8 cellular contexts compared by ENCODE assay signal in the genomic region with DNA sequence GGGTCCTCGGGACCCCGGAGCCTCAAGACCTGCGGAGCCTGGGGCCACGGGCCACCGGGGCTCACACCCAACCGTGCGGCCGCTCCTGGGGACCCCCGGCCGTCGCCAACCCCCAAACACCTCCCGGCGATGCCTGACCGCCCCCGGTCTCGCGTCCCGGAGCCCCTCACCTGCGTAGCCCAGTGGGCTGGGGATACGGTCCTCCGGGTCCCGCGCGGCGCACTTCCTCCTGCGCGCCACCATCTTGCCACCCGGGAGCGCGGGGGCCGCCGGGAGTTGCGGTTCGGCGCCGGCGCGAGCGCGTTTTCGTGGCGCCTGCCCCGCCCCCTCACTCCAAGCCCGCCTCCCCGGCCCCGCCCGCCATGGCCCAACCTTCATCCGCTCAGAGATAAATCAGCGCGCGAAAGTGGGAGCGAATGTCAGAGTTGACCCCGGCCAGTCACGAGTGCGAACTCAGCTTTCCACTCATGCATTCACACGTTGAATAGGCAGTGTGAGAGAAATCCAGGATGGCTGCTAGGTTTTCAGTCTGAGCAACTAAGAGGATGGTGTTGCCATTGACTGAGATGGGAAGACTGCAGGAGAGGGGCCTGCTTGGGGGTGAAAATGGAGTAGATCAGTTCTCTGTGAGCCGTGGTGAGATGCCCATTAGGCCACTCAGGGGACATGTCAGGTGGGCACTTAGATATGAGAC. TPM values are rescaled to one million over a fixed set of nuclear protein-coding genes. Genes with fewer than 3 reads are reported as not detected.
A peak's percentile ranks its signal among the peaks of the same experiment; 100 is the strongest.
DNase-seq lines count a peak whose midpoint lies in the region; ATAC-seq and TF ChIP-seq lines count a peak whose summit lies in the region.

A gene with protein sequence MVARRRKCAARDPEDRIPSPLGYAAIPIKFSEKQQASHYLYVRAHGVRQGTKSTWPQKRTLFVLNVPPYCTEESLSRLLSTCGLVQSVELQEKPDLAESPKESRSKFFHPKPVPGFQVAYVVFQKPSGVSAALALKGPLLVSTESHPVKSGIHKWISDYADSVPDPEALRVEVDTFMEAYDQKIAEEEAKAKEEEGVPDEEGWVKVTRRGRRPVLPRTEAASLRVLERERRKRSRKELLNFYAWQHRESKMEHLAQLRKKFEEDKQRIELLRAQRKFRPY (minus strand): TSS at position 253 of the 694 bp plus-strand sequence. CDS start 10 bp downstream, at position 243.

- no peak for TF ChIP-seq CTCF in activated CD8-positive, alpha-beta T cell treated with anti-CD3 and anti-CD28 coated beads for 36 hours (IDR thresholded peaks at IDR 0.05)
- no peak for TF ChIP-seq CTCF in lower lobe of right lung (IDR thresholded peaks at IDR 0.05)

- intact Hi-C loops in activated CD8-positive, alpha-beta T cell treated with anti-CD3 and anti-CD28 coated beads for 36 hours (cut with micrococcal nuclease), result no loop called here
- intact Hi-C loops in lower lobe of right lung (cut with DNase I), result no loop called here

- H3K4me1 ChIP-seq in ectodermal cell (ENCODE audit: control insufficient read depth, insufficient read depth, low read length), result no peaks in the 10 kb centered on the region
- H3K4me1 ChIP-seq in lower lobe of right lung, result peaks cover 12% of the 10 kb centered on the region

- H3K27me3 ChIP-seq in ectodermal cell (ENCODE audit: control insufficient read depth, insufficient read depth, low read length, poor library complexity, severe bottlenecking), result no peaks in the 10 kb centered on the region
- H3K27me3 ChIP-seq in lower lobe of right lung (ENCODE audit: low read depth), result no peaks in the 10 kb centered on the region

- H3K9me3 ChIP-seq in ectodermal cell (ENCODE audit: control insufficient read depth, low read length), result peaks cover 2% of the 10 kb centered on the region
- H3K9me3 ChIP-seq in lower lobe of right lung, result no peaks in the 10 kb centered on the region

- peaks cover 21% of the 10 kb centered on the region for H3K36me3 Mint-ChIP-seq in activated CD8-positive, alpha-beta T cell treated with anti-CD3 and anti-CD28 coated beads for 36 hours (ENCODE audit: low read depth)

- H3K4me3 Mint-ChIP-seq in activated CD8-positive, alpha-beta T cell treated with anti-CD3 and anti-CD28 coated beads for 36 hours, result peak within 1 kb of the TSS; percentile 95

- ATAC-seq in GM18505 (IDR thresholded peaks at IDR 0.05; ENCODE audit: unreplicated experiment), result peak; percentile 74
- peak; percentile 58 for ATAC-seq in HG03039 (IDR thresholded peaks at IDR 0.05; ENCODE audit: unreplicated experiment)
- ATAC-seq in activated CD8-positive, alpha-beta T cell treated with anti-CD3 and anti-CD28 coated beads for 36 hours, result peak; percentile 92
- peak; percentile 96 to 98 for ATAC-seq in lower lobe of right lung

- H3K4me1 Mint-ChIP-seq in activated CD8-positive, alpha-beta T cell treated with anti-CD3 and anti-CD28 coated beads for 36 hours (ENCODE audit: low read depth), result peaks cover 13% of the 10 kb centered on the region

- H3K9me3 Mint-ChIP-seq in activated CD8-positive, alpha-beta T cell treated with anti-CD3 and anti-CD28 coated beads for 36 hours, result no peaks in the 10 kb centered on the region

- H3K4me3 ChIP-seq in ectodermal cell (ENCODE audit: insufficient read depth, low read depth, low read length) (peak within 1 kb of the TSS; percentile 65), lower lobe of right lung (peak within 1 kb of the TSS; percentile 84)

- peak; percentile 84 for TF ChIP-seq POLR2A in GM18505 (IDR thresholded peaks at IDR 0.05; ENCODE audit: borderline replicate concordance, extremely low read depth, insufficient read depth, insufficient read length)

- peaks cover 7% of the 10 kb centered on the region for H3K36me3 ChIP-seq in ectodermal cell (ENCODE audit: control insufficient read depth, insufficient read depth, low read length)
- H3K36me3 ChIP-seq in lower lobe of right lung, result peaks cover 23% of the 10 kb centered on the region

- WGBS in ectodermal cell, 2 experiments, result 1% methylated on average over 57 of the region's 57 CpGs

- H3K27ac ChIP-seq in ectodermal cell (ENCODE audit: insufficient read depth, low read depth, low read length, poor library complexity, severe bottlenecking) (no peak within 1 kb of the TSS), lower lobe of right lung (peak within 1 kb of the TSS; percentile 81)

- H3K27ac Mint-ChIP-seq in activated CD8-positive, alpha-beta T cell treated with anti-CD3 and anti-CD28 coated beads for 36 hours, result peak within 1 kb of the TSS; percentile 97

- H3K27me3 Mint-ChIP-seq in activated CD8-positive, alpha-beta T cell treated with anti-CD3 and anti-CD28 coated beads for 36 hours, result no peaks in the 10 kb centered on the region

- POLR2A ChIA-PET in activated CD8-positive, alpha-beta T cell treated with anti-CD3 and anti-CD28 coated beads for 36 hours (lab: Charles Lee), result no interaction called here

- peak; percentile 46 for DNase-seq in A172 (ENCODE audit: low spot score)
- peak; percentile 19 for DNase-seq in NCI-H526 treated with DMSO at 0.1 percent for 48 hours (lab: John Stamatoyannopoulos, UW)
- peak; percentile 87 for DNase-seq in activated CD8-positive, alpha-beta T cell treated with anti-CD3 and anti-CD28 coated beads for 36 hours
- peak; percentile 84 for DNase-seq in lower lobe of right lung
- DNase-seq in stimulated activated CD4-positive, alpha-beta T cell treated with anti-CD3 and anti-CD28 coated beads, Interleukin-4, amount 100 ng/mL, for 48 hours (ENCODE audit: low read depth in 2 of 2), result peak; percentile 83 to 91

- CTCF ChIA-PET in activated CD8-positive, alpha-beta T cell treated with anti-CD3 and anti-CD28 coated beads for 36 hours (lab: Charles Lee), result no interaction called here

RNA-seq across cellular contexts. Expression of the gene that starts here (rescaled TPM):
- total RNA-seq in A172 (2014; rRNA removed; shearing (Covaris generic)), result 40.4 and 44.6 TPM in 2 replicates
- total RNA-seq in activated CD8-positive, alpha-beta T cell treated with anti-CD3 and anti-CD28 coated beads for 36 hours, result 100 to 1,000 TPM; 120 to 126 TPM
- 30.7 TPM for polyA plus RNA-seq in ectodermal cell (2013, experiment 1 of 4)
- 32.9 TPM for polyA plus RNA-seq in ectodermal cell (2013, experiment 2 of 4)
- 16.1 TPM for polyA plus RNA-seq in ectodermal cell (2013, experiment 3 of 4)
- polyA plus RNA-seq in ectodermal cell (2013, experiment 4 of 4), result 20.5 TPM
- 34.4 TPM for total RNA-seq in lower lobe of right lung

Comparison
In these comparisons a context has a peak if more than half of its experiments do, and no peak if none do; other contexts are left out.
1. DNase-seq: peak in every context shown above with its lines; median percentile 87 in activated CD8-positive, alpha-beta T cell treated with anti-CD3 and anti-CD28 coated beads for 36 hours; 87 in stimulated activated CD4-positive, alpha-beta T cell treated with anti-CD3 and anti-CD28 coated beads, Interleukin-4, amount 100 ng/mL, for 48 hours; 84 in lower lobe of right lung; 46 in A172; 19 in NCI-H526 treated with DMSO at 0.1 percent for 48 hours.